ENCODE assay signal across 1 cellular context in the genomic region with DNA sequence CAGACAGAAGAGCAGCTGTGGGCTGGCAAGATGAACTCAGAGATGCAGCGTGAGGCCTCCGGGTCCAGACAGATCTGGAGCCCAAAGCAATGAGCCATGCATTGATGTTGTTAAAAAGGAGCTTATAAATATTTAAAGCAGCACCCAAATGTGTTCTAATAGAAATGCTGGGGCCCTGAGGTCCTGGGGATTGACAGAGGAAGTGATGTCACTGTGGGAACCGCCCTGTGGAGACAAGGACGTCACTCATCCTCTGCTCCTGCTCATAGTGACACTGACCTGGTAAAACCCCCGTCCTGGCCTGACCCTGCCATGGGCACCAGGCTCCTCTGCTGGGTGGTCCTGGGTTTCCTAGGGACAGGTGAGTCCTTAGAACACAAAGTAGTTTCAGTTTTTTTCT.
TF ChIP-seq lines count a peak whose summit lies in the region.

No MANE protein-coding gene starts in this region.

TF ChIP-seq in GM12878, 131 proteins besides CTCF, POLR2A, EP300 and RAD21 (continued from another document):
- TF ChIP-seq, protein P1, sequence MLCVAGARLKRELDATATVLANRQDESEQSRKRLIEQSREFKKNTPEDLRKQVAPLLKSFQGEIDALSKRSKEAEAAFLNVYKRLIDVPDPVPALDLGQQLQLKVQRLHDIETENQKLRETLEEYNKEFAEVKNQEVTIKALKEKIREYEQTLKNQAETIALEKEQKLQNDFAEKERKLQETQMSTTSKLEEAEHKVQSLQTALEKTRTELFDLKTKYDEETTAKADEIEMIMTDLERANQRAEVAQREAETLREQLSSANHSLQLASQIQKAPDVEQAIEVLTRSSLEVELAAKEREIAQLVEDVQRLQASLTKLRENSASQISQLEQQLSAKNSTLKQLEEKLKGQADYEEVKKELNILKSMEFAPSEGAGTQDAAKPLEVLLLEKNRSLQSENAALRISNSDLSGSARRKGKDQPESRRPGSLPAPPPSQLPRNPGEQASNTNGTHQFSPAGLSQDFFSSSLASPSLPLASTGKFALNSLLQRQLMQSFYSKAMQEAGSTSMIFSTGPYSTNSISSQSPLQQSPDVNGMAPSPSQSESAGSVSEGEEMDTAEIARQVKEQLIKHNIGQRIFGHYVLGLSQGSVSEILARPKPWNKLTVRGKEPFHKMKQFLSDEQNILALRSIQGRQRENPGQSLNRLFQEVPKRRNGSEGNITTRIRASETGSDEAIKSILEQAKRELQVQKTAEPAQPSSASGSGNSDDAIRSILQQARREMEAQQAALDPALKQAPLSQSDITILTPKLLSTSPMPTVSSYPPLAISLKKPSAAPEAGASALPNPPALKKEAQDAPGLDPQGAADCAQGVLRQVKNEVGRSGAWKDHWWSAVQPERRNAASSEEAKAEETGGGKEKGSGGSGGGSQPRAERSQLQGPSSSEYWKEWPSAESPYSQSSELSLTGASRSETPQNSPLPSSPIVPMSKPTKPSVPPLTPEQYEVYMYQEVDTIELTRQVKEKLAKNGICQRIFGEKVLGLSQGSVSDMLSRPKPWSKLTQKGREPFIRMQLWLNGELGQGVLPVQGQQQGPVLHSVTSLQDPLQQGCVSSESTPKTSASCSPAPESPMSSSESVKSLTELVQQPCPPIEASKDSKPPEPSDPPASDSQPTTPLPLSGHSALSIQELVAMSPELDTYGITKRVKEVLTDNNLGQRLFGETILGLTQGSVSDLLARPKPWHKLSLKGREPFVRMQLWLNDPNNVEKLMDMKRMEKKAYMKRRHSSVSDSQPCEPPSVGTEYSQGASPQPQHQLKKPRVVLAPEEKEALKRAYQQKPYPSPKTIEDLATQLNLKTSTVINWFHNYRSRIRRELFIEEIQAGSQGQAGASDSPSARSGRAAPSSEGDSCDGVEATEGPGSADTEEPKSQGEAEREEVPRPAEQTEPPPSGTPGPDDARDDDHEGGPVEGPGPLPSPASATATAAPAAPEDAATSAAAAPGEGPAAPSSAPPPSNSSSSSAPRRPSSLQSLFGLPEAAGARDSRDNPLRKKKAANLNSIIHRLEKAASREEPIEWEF (IDR thresholded peaks at IDR 0.05; ENCODE audit: insufficient replicate concordance, low read depth, low read length): no peak
- TF ChIP-seq SRF (IDR thresholded peaks at IDR 0.05; ENCODE audit: low read depth in 2 of 2, low read length in 2 of 2) (no peak), SMARCA5 (IDR thresholded peaks at IDR 0.05) (no peak), KDM1A (IDR thresholded peaks at IDR 0.05; ENCODE audit: borderline replicate concordance) (no peak), FOS (IDR thresholded peaks at IDR 0.05; ENCODE audit: borderline replicate concordance, extremely low read depth, insufficient read length) (no peak), SREBF1 (IDR thresholded peaks at IDR 0.05; ENCODE audit: low read length) (no peak), HDAC6 (IDR thresholded peaks at IDR 0.05; ENCODE audit: unreplicated experiment) (no peak), SMC3 (IDR thresholded peaks at IDR 0.05; ENCODE audit: borderline replicate concordance, low read length) (no peak), RBBP5 (conservative IDR thresholded peaks at IDR 0.05) (no peak), HDAC2 (IDR thresholded peaks at IDR 0.05) (no peak)
- TF ChIP-seq, protein P2, sequence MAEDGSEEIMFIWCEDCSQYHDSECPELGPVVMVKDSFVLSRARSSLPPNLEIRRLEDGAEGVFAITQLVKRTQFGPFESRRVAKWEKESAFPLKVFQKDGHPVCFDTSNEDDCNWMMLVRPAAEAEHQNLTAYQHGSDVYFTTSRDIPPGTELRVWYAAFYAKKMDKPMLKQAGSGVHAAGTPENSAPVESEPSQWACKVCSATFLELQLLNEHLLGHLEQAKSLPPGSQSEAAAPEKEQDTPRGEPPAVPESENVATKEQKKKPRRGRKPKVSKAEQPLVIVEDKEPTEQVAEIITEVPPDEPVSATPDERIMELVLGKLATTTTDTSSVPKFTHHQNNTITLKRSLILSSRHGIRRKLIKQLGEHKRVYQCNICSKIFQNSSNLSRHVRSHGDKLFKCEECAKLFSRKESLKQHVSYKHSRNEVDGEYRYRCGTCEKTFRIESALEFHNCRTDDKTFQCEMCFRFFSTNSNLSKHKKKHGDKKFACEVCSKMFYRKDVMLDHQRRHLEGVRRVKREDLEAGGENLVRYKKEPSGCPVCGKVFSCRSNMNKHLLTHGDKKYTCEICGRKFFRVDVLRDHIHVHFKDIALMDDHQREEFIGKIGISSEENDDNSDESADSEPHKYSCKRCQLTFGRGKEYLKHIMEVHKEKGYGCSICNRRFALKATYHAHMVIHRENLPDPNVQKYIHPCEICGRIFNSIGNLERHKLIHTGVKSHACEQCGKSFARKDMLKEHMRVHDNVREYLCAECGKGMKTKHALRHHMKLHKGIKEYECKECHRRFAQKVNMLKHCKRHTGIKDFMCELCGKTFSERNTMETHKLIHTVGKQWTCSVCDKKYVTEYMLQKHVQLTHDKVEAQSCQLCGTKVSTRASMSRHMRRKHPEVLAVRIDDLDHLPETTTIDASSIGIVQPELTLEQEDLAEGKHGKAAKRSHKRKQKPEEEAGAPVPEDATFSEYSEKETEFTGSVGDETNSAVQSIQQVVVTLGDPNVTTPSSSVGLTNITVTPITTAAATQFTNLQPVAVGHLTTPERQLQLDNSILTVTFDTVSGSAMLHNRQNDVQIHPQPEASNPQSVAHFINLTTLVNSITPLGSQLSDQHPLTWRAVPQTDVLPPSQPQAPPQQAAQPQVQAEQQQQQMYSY (CRISPR knock-in tag; IDR thresholded peaks at IDR 0.05): no peak
